Comparison of ENCODE assay signal across 14 cellular contexts in the genomic region with DNA sequence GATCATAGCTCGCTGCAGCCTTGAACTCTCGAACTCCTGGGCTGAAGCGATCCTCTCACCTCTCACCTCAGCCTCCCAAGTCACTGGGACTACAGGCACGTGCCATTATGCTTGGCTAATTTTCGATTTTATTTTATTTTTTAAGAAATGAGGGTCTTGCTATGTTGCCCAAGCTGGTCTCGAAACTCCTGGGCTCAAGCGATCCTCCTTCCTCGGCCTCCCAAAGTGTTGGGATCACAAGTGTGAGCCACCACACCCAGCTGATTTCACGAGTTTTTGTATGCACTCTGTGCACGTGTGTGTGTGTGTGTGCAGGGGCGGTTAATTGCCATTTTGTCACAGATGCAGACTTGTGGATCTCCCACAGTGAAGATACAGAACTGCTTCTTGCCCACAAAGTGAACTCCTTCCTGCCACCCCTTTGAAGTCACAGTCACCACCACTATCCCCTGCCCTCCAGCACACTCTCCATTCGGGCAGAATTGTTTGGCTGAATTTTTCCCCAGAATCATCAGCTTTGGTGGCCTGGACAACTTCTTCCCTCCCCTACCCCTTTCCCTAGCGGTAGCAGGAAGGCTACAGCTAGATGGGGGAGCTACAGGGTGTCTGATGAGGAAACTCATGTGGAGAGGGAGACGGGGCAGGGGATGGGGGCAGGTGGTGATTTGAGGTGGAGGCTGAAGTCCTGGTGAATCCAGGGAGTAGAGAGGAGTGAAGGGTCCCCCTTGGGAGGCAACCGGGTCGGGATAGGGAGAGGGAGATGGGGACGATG. TPM values are rescaled to one million over a fixed set of nuclear protein-coding genes. Genes with fewer than 3 reads are reported as not detected.
DNase-seq lines count a peak whose midpoint lies in the region; ATAC-seq and TF ChIP-seq lines count a peak whose summit lies in the region.
"Had no signal": no experiment of that assay in that cellular context is flagged by ENCODE, and none has a peak within 500 bp of the region (broad histone marks: within the 10 kb centered on the region; RNA-seq: fewer than 3 reads in every experiment).

No MANE protein-coding gene starts in this region.

- peak overlapping the region in 2 of 3 experiments; percentile 85 to 90; a peak in 4 of 7 replicates for H3K27ac Mint-ChIP-seq in H9

- H3K9me3 ChIP-seq in H9 (ENCODE audit: control insufficient read depth, low read depth, low read length), result no peaks in the 10 kb centered on the region
- H3K9me3 ChIP-seq in Panc1 (ENCODE audit: control insufficient read depth, insufficient read depth, low read depth, low read length), result no peaks in the 10 kb centered on the region
- no peaks in the 10 kb centered on the region for H3K9me3 ChIP-seq in hepatocyte (ENCODE audit: low read depth)
- no peaks in the 10 kb centered on the region for H3K9me3 ChIP-seq in parathyroid adenoma (ENCODE audit: control insufficient read depth, low read length)
- H3K9me3 ChIP-seq: SK-N-SH, thyroid gland had no signal

- H3K9ac ChIP-seq in H9 (ENCODE audit: extremely low read depth, insufficient read length, low read length), result no peak overlapping the region
- no peak overlapping the region for H3K9ac ChIP-seq in parathyroid adenoma
- H3K9ac ChIP-seq: SK-N-SH had no signal

- peak overlapping the region; percentile 81 for H3K4me2 ChIP-seq in H9 (ENCODE audit: insufficient read depth, insufficient read length, low read length)
- H3K4me2 ChIP-seq in hepatocyte, result peak overlapping the region; percentile 78
- peak overlapping the region; percentile 74 for H3K4me2 ChIP-seq in parathyroid adenoma (ENCODE audit: low read length)
- H3K4me2 ChIP-seq: SK-N-SH had no signal

- CTCF ChIA-PET in Panc1 (lab: Charles Lee), result no interaction called here

- no peaks in the 10 kb centered on the region for H3K79me1 ChIP-seq in H9 (ENCODE audit: insufficient read depth, low read depth, low read length, poor library complexity, severe bottlenecking)

- in situ Hi-C loops in Panc1 (cut with HindIII; ENCODE audit: low pct_unique_long_range_greater_than_20kb, low sequenced_read_pairs), result no loop called here

- POLR2A ChIA-PET in Panc1 (lab: Charles Lee), result no interaction called here

- peaks cover 0 to 8% (median 8%) of the 10 kb centered on the region in 3 experiments; a peak in 2 of 7 replicates for H3K36me3 Mint-ChIP-seq in H9 (ENCODE audit: insufficient read depth in 1 of 3, low read depth in 3 of 3)

- no peak overlapping the region for H3T11ph ChIP-seq in H9 (ENCODE audit: low read length)

- no peak overlapping the region for H2BK20ac ChIP-seq in H9 (ENCODE audit: low read depth, low read length, poor library complexity, severe bottlenecking)

- intact Hi-C loops in Panc1 (cut with micrococcal nuclease; ENCODE audit: unreplicated experiment), result no loop called here

- H3K36me3 ChIP-seq in Panc1 (ENCODE audit: control insufficient read depth, insufficient read depth, low read length) (no peaks in the 10 kb centered on the region), hepatocyte (replicated peaks; ENCODE audit: insufficient read depth, low read depth) (no peaks in the 10 kb centered on the region), parathyroid adenoma (ENCODE audit: control insufficient read depth, insufficient read depth, low read length) (no peaks in the 10 kb centered on the region)
- H3K36me3 ChIP-seq: thyroid gland, WERI-Rb-1 had no signal

- no peak overlapping the region for H2BK5ac ChIP-seq in H9 (ENCODE audit: insufficient read length, low read length)

- no peak overlapping the region for H3K27ac ChIP-seq in H9 (ENCODE audit: insufficient read length, low read depth, low read length)
- 0 out of 2 replicates have a peak overlapping the region, but pooled peaks have one; percentile 51 for H3K27ac ChIP-seq in Panc1 (ENCODE audit: low read length)
- H3K27ac ChIP-seq in hepatocyte, result peak overlapping the region; percentile 87
- H3K27ac ChIP-seq in parathyroid adenoma, result no peak overlapping the region
- H3K27ac ChIP-seq: thyroid gland, WERI-Rb-1 had no signal

- TF ChIP-seq CTCF in H9 (conservative IDR thresholded peaks at IDR 0.05) (no peak), Panc1 (IDR thresholded peaks at IDR 0.05) (no peak), hepatocyte (IDR thresholded peaks at IDR 0.05; ENCODE audit: poor library complexity) (no peak), parathyroid adenoma (IDR thresholded peaks at IDR 0.05) (no peak)

- no CpG with 5 or more reads among the region's 17 CpGs for WGBS in H9 (ENCODE audit: extremely low coverage, insufficient read length, low lambda C conversion rate)
- 83% methylated on average over 17 of the region's 17 CpGs for WGBS in hepatocyte (ENCODE audit: low lambda C conversion rate, missing lambda C conversion rate)

- peaks cover 12% of the 10 kb centered on the region for H3K27me3 Mint-ChIP-seq in H9 (ENCODE audit: low read depth)

- no peak overlapping the region for H3K23ac ChIP-seq in H9 (ENCODE audit: insufficient read length, low read depth, low read length)

- BruUV-seq in Panc1 (replicated peaks; lab: Mats Ljungman, UMichigan), result no TSS peak

- H3K4me3 ChIP-seq in Panc1 (ENCODE audit: low read depth in 2 of 2, low read length in 2 of 2), result peak overlapping the region; percentile 32 to 57
- H3K4me3 ChIP-seq in hepatocyte, result no peak overlapping the region
- H3K4me3 ChIP-seq in parathyroid adenoma (ENCODE audit: low read depth, low read length), result peak overlapping the region; percentile 47
- H3K4me3 ChIP-seq: thyroid gland had no signal

- no peak overlapping the region for H4K8ac ChIP-seq in H9 (replicated peaks; ENCODE audit: insufficient read length, low read depth, low read length)

- no peak overlapping the region for H2BK12ac ChIP-seq in H9 (ENCODE audit: insufficient read length, low read depth, low read length)

- H3K79me2 ChIP-seq in H9 (ENCODE audit: insufficient read depth, low read length), result no peaks in the 10 kb centered on the region
- no peaks in the 10 kb centered on the region for H3K79me2 ChIP-seq in hepatocyte
- H3K79me2 ChIP-seq in parathyroid adenoma, result no peaks in the 10 kb centered on the region

- no peaks in the 10 kb centered on the region for H3K9me3 Mint-ChIP-seq in H9
- H3K9me3 Mint-ChIP-seq: neural crest cell had no signal

- ATAC-seq in Panc1 (no peak; the same call in 1 of the 2 replicates), GM21825 (IDR thresholded peaks at IDR 0.05; ENCODE audit: unreplicated experiment) (no peak), HG03097 (IDR thresholded peaks at IDR 0.05; ENCODE audit: low FRiP score, unreplicated experiment) (no peak)

- no peak overlapping the region for H3K56ac ChIP-seq in H9 (ENCODE audit: insufficient read length, low read depth, low read length)

- H2BK15ac ChIP-seq in H9 (ENCODE audit: low read depth, low read length), result no peak overlapping the region

- H2BK120ac ChIP-seq in H9 (ENCODE audit: low read depth, low read length, poor library complexity, severe bottlenecking), result no peak overlapping the region

- DNase-seq in H9, result no peak
- no peak for DNase-seq in Panc1 (ENCODE audit: low read depth, low spot score)
- no peak for DNase-seq in hepatocyte (ENCODE audit: low spot score)
- DNase-seq in globus pallidus (ENCODE audit: low spot score), result no peak
- no peak for DNase-seq in NCI-H187 (lab: John Stamatoyannopoulos, UW)
- DNase-seq: GOT3 had no signal

- H4K20me1 ChIP-seq in H9 (ENCODE audit: control insufficient read depth, insufficient read depth, insufficient read length) (no peaks in the 10 kb centered on the region), hepatocyte (ENCODE audit: insufficient read depth, poor library complexity, severe bottlenecking) (no peaks in the 10 kb centered on the region)

- H3K14ac ChIP-seq in H9 (ENCODE audit: insufficient read depth, low read length), result no peak overlapping the region

- H3K4me1 Mint-ChIP-seq in H9, result peaks cover 7 to 13% of the 10 kb centered on the region in 2 experiments
- H3K4me1 Mint-ChIP-seq: neural crest cell had no signal

- no peaks in the 10 kb centered on the region for H3K27me3 ChIP-seq in H9 (ENCODE audit: insufficient read depth, low read length)
- no peaks in the 10 kb centered on the region for H3K27me3 ChIP-seq in Panc1 (ENCODE audit: control insufficient read depth, insufficient read depth, low read length)
- peaks cover 8% of the 10 kb centered on the region for H3K27me3 ChIP-seq in hepatocyte
- no peaks in the 10 kb centered on the region for H3K27me3 ChIP-seq in parathyroid adenoma (ENCODE audit: control insufficient read depth, insufficient read depth, low read length)
- H3K27me3 ChIP-seq: thyroid gland had no signal

- peaks cover 4% of the 10 kb centered on the region for H3K23me2 ChIP-seq in H9 (ENCODE audit: insufficient read length, low read depth, low read length, poor library complexity, severe bottlenecking)

- H2AK5ac ChIP-seq in H9 (ENCODE audit: insufficient read length, low read length), result no peak overlapping the region

- H3K4me1 ChIP-seq in H9 (ENCODE audit: insufficient read depth, low read length) (no peaks in the 10 kb centered on the region), Panc1 (ENCODE audit: control insufficient read depth, insufficient read depth, low read length) (no peaks in the 10 kb centered on the region), hepatocyte (ENCODE audit: insufficient read depth) (no peaks in the 10 kb centered on the region), parathyroid adenoma (no peaks in the 10 kb centered on the region)

- no peak overlapping the region for H3K4ac ChIP-seq in H9 (ENCODE audit: low read depth, low read length)

- H3K9me2 ChIP-seq in hepatocyte (replicated peaks; ENCODE audit: insufficient read depth), result no peaks in the 10 kb centered on the region
- H3K9me2 ChIP-seq: SK-N-SH had no signal

- H3K4me3 Mint-ChIP-seq in H9, result peak overlapping the region; percentile 58 to 80
- H3K4me3 Mint-ChIP-seq: neural crest cell had no signal

- no peak overlapping the region for H2AFZ ChIP-seq in H9 (ENCODE audit: low read length)
- H2AFZ ChIP-seq in hepatocyte, result peak overlapping the region; percentile 55
- H2AFZ ChIP-seq in parathyroid adenoma, result peak overlapping the region; percentile 65

- H4K5ac ChIP-seq in H9 (ENCODE audit: insufficient read length, low read depth, low read length), result no peak overlapping the region

- no peak overlapping the region for H4K91ac ChIP-seq in H9 (ENCODE audit: insufficient read length, low read depth, low read length)

- H3K18ac ChIP-seq in H9 (ENCODE audit: insufficient read length, low read depth, low read length), result no peak overlapping the region

RNA-seq across cellular contexts. Expression of gene CELF5, which starts 59.6 kb away (rescaled TPM):
- total RNA-seq in H9 (2021) (4.8 TPM in 2 replicates), Panc1 (2021; ENCODE audit: unreplicated experiment) (1.2 TPM), hepatocyte (0.03 TPM in 1 of 2 replicates, not detected in the other)
- polyA plus RNA-seq in Panc1 (2012; ENCODE audit: insufficient read length), result 2.5 TPM
- 0.17 and 0.90 TPM in 2 replicates for polyA plus RNA-seq in hepatocyte
- total RNA-seq: dermis microvascular lymphatic vessel endothelial cell, thyroid gland had no signal

Comparison
In these comparisons a context has a peak if more than half of its experiments do, and no peak if none do; other contexts are left out.
1. H3K27ac ChIP-seq: peak in Panc1 (single experiment) and hepatocyte (single experiment); none in H9 (single experiment) and parathyroid adenoma (single experiment).
2. Peak in every context shown above with its lines, with median percentiles within 50 percentile points of each other: H3K4me2 ChIP-seq.